In the genomic region with DNA sequence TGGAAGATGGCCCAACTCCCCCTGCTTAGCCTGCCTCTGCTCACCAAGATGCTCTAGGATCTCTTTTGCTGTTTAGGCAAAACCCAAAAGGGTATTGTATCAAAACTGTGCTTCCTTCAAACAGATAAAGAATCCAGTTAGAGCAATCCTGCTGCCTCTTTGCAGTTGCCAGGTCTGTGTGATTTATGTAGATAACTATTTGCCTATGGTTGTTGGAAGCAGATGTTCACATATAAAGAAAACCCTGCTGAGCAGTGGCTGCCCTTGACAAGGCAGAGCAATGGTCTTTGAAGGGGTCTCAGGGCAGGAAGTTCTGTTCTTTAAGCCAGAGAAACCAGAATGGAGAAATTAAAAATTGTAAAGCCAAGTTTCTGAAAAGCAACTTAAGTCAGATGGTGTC, we compare ENCODE assay signal across 10 cellular contexts.
"Had no signal": no experiment of that assay in that cellular context is flagged by ENCODE, and none has a peak within 500 bp of the region (broad histone marks: within the 10 kb centered on the region; RNA-seq: fewer than 3 reads in every experiment).

No MANE protein-coding gene starts in this region.

- DNase-seq: GM23248, GOT3, H7, H9, HCEC 1CT, HFFc6 had no signal

- H3K9me3 ChIP-seq: HAP-1 had no signal

- H3K27ac ChIP-seq: GM23248 had no signal

- H3K36me3 ChIP-seq: HAP-1 had no signal

- H3K4me3 ChIP-seq: GM23248, GM23338, HAP-1 had no signal

- FAIRE-seq: H1, H54 had no signal
